In the genomic region with DNA sequence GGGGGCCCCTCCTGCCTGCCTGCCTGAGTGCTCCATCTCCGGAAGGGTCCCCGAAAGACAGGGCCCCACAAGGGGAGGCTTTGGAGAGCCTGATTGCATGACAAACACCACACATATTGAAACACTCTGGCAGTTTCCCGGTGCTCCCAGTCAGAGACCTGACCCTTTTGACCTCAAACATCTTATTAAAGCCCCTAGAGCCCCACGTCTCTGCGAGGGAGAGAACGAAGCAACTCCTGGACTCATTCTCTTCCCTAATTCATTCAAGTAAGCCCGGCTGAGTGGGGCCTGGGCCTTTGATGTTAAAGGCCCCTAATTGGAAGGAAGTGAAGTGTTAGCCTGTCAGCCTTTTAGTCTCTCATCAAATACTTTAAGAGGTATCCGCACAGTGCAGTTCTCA, we compare ENCODE assay signal across 29 cellular contexts.
DNase-seq lines count a peak whose midpoint lies in the region; ATAC-seq and TF ChIP-seq lines count a peak whose summit lies in the region.
"Had no signal": no experiment of that assay in that cellular context is flagged by ENCODE, and none has a peak within 500 bp of the region (broad histone marks: within the 10 kb centered on the region; RNA-seq: fewer than 3 reads in every experiment).

No MANE protein-coding gene starts in this region.

- H4K12ac ChIP-seq in trophoblast cell (ENCODE audit: low read depth, low read length) = no peak overlapping the region

- H2BK5ac ChIP-seq in trophoblast cell (ENCODE audit: low read depth, low read length, poor library complexity) = peak overlapping the region; percentile 54

- no peak overlapping the region for H2BK120ac ChIP-seq in trophoblast cell (ENCODE audit: insufficient read depth, low read length, poor library complexity)

- H3K9me3 ChIP-seq in HUES6 (ENCODE audit: control insufficient read depth, insufficient read depth, low read depth, low read length) = no peaks in the 10 kb centered on the region
- no peaks in the 10 kb centered on the region for H3K9me3 ChIP-seq in trophoblast cell (ENCODE audit: insufficient read depth, low read depth, low read length)
- H3K9me3 ChIP-seq: adrenal gland, breast epithelium, HAP-1, sigmoid colon, stomach, tibial artery had no signal

- no peaks in the 10 kb centered on the region for H3K36me3 ChIP-seq in HUES6 (ENCODE audit: control insufficient read depth, insufficient read depth, low read length)
- no peaks in the 10 kb centered on the region for H3K36me3 ChIP-seq in trophoblast cell (ENCODE audit: control insufficient read depth in 1 of 2, insufficient read depth in 2 of 2, low read length in 2 of 2)
- H3K36me3 ChIP-seq: adrenal gland, breast epithelium, HAP-1, sigmoid colon, stomach, tibial artery had no signal

- no peak overlapping the region for H3K4ac ChIP-seq in trophoblast cell (ENCODE audit: low read depth, low read length)

- no peak overlapping the region for H3K14ac ChIP-seq in trophoblast cell (ENCODE audit: low read length)

- H3K4me2 ChIP-seq in trophoblast cell (ENCODE audit: low read length) = peak overlapping the region; percentile 15

- peak overlapping the region in 1 of 5 experiments; percentile 60 for H3K4me3 Mint-ChIP-seq in brain
- H3K4me3 Mint-ChIP-seq: activated T-cell treated with anti-CD3 and anti-CD28 coated beads, Interleukin-2, amount 50 U/mL, for 4 hours; CD14-positive monocyte; memory B cell; naive B cell; T-helper 17 cell had no signal

- WGBS in trophoblast cell (ENCODE audit: extremely low coverage, insufficient coverage, insufficient read length) = no CpG with 5 or more reads among the region's 8 CpGs

- H3K4me1 ChIP-seq in HUES6 (ENCODE audit: control insufficient read depth, insufficient read depth, low read length) = peaks cover 44% of the 10 kb centered on the region
- H3K4me1 ChIP-seq in trophoblast cell (ENCODE audit: control insufficient read depth in 1 of 2, insufficient read depth in 2 of 2, low read length in 2 of 2) = peaks cover 23 to 25% of the 10 kb centered on the region in 2 experiments
- H3K4me1 ChIP-seq: adrenal gland, breast epithelium, HAP-1, parathyroid adenoma, tibial artery had no signal

- peaks cover 84% of the 10 kb centered on the region for H3K4me1 Mint-ChIP-seq in brain
- H3K4me1 Mint-ChIP-seq: CD14-positive monocyte, memory B cell, naive B cell had no signal

- peak overlapping the region; percentile 26 for H4K91ac ChIP-seq in trophoblast cell (ENCODE audit: low read depth, low read length)

- peaks cover 12% of the 10 kb centered on the region for H3K79me1 ChIP-seq in trophoblast cell (ENCODE audit: low read length)

- H3K4me3 ChIP-seq in HUES6 (ENCODE audit: low read depth, low read length) (no peak overlapping the region), trophoblast cell (ENCODE audit: low read depth, low read length) (no peak overlapping the region)
- H3K4me3 ChIP-seq: adrenal gland, breast epithelium, coronary artery, HAP-1, sigmoid colon, SK-N-MC, stomach, tibial artery had no signal

- H3K79me2 ChIP-seq in trophoblast cell (ENCODE audit: control insufficient read depth, insufficient read depth, low read length, poor library complexity) = no peaks in the 10 kb centered on the region
- H3K79me2 ChIP-seq: parathyroid adenoma had no signal

- DNase-seq in islet precursor cell (peak; percentile 93), trophoblast cell (no peak), NCI-H82 treated with DMSO at 0.1 percent for 48 hours (lab: John Stamatoyannopoulos, UW; ENCODE audit: unreplicated experiment) (no peak), NCI-H1694 (lab: John Stamatoyannopoulos, UW) (no peak)
- no peak for DNase-seq in activated naive CD4-positive, alpha-beta T cell treated with anti-CD3 and anti-CD28 coated beads, Interleukin-2, amount 50 U/mL, for 72 hours (ENCODE audit: low spot score in 2 of 2)
- DNase-seq: activated CD4-positive, alpha-beta T cell treated with anti-CD3 and anti-CD28 coated beads for 4 hours; activated naive CD4-positive, alpha-beta T cell; activated T-cell treated with anti-CD3 and anti-CD28 coated beads, Interleukin-2, amount 50 U/mL, for 4 hours; adrenal gland; KBM-7; left colon; MM.1S; naive B cell; NCI-H1436; NCI-H524; sigmoid colon; stomach; T-helper 17 cell; tibial artery had no signal

- H2BK12ac ChIP-seq in trophoblast cell (ENCODE audit: low read length) = peak overlapping the region; percentile 21

- peak overlapping the region; percentile 76 for H3K18ac ChIP-seq in trophoblast cell (ENCODE audit: low read length)

- H3K9me3 Mint-ChIP-seq in brain = peaks cover 0 to 5% (median 0%) of the 10 kb centered on the region in 5 experiments
- no peaks in the 10 kb centered on the region for H3K9me3 Mint-ChIP-seq in activated naive CD4-positive, alpha-beta T cell treated with anti-CD3 and anti-CD28 coated beads, Interleukin-2, amount 50 U/mL, for 72 hours
- H3K9me3 Mint-ChIP-seq: activated T-cell treated with anti-CD3 and anti-CD28 coated beads, Interleukin-2, amount 50 U/mL, for 4 hours; CD14-positive monocyte; memory B cell; naive B cell had no signal

- H4K8ac ChIP-seq in trophoblast cell (ENCODE audit: low read depth, low read length) = no peak overlapping the region

- no peak overlapping the region for H2AFZ ChIP-seq in trophoblast cell (ENCODE audit: insufficient read depth, low read length, poor library complexity)
- H2AFZ ChIP-seq: parathyroid adenoma had no signal

- peaks cover 3% of the 10 kb centered on the region for H3K27me3 Mint-ChIP-seq in brain
- H3K27me3 Mint-ChIP-seq: T-helper 17 cell had no signal

- no peaks in the 10 kb centered on the region for H3K27me3 ChIP-seq in HUES6 (ENCODE audit: control insufficient read depth, insufficient read depth, low read length)
- H3K27me3 ChIP-seq in trophoblast cell (ENCODE audit: insufficient read depth, low read length) = no peaks in the 10 kb centered on the region
- H3K27me3 ChIP-seq: adrenal gland, breast epithelium, sigmoid colon, stomach had no signal

- no peak for TF ChIP-seq CTCF in brain (conservative IDR thresholded peaks at IDR 0.05)

- no peak for ATAC-seq in activated naive CD4-positive, alpha-beta T cell treated with anti-CD3 and anti-CD28 coated beads, Interleukin-2, amount 50 U/mL, for 72 hours
- ATAC-seq in HG03378 (IDR thresholded peaks at IDR 0.05; ENCODE audit: unreplicated experiment) = no peak
- ATAC-seq: activated T-cell treated with anti-CD3 and anti-CD28 coated beads, Interleukin-2, amount 50 U/mL, for 4 hours; left colon; T-helper 17 cell had no signal

- no peaks in the 10 kb centered on the region for H3K36me3 Mint-ChIP-seq in brain
- H3K36me3 Mint-ChIP-seq in activated naive CD4-positive, alpha-beta T cell treated with anti-CD3 and anti-CD28 coated beads, Interleukin-2, amount 50 U/mL, for 72 hours = no peaks in the 10 kb centered on the region
- H3K36me3 Mint-ChIP-seq: CD14-positive monocyte, memory B cell, naive B cell had no signal

- no peak overlapping the region; the same call in 1 of the 2 replicates for H3K27ac ChIP-seq in HUES6 (ENCODE audit: low read depth, low read length)
- H3K27ac ChIP-seq in trophoblast cell (ENCODE audit: low read depth, low read length) = peak overlapping the region; percentile 46
- H3K27ac ChIP-seq: adrenal gland, breast epithelium, coronary artery, parathyroid adenoma, sigmoid colon, SK-N-MC, stomach, tibial artery had no signal

- H3K9ac ChIP-seq in HUES6 (ENCODE audit: low read length) (peak overlapping the region; percentile 48), trophoblast cell (ENCODE audit: low read length) (no peak overlapping the region)
- H3K9ac ChIP-seq: parathyroid adenoma had no signal

- no peak overlapping the region for H2AK5ac ChIP-seq in trophoblast cell (ENCODE audit: low read length)

- no peak overlapping the region for H3K23ac ChIP-seq in trophoblast cell (ENCODE audit: low read length)

- peak overlapping the region in 4 of 5 experiments; percentile 54 to 87 (median 79) for H3K27ac Mint-ChIP-seq in brain
- H3K27ac Mint-ChIP-seq in activated naive CD4-positive, alpha-beta T cell treated with anti-CD3 and anti-CD28 coated beads, Interleukin-2, amount 50 U/mL, for 72 hours = no peak overlapping the region
- H3K27ac Mint-ChIP-seq: CD14-positive monocyte, memory B cell, naive B cell, T-helper 17 cell had no signal

Comparison
In these comparisons a context has a peak if more than half of its experiments do, and no peak if none do; other contexts are left out.
1. H3K27ac Mint-ChIP-seq: peak in brain (4 of 5); none in activated naive CD4-positive, alpha-beta T cell treated with anti-CD3 and anti-CD28 coated beads, Interleukin-2, amount 50 U/mL, for 72 hours (0 of 2).